14 cellular contexts compared by ENCODE assay signal in genomic region chr1:211843018-211843417, GRCh38. TPM values are rescaled to one million over a fixed set of nuclear protein-coding genes. Genes with fewer than 3 reads are reported as not detected.
DNase-seq lines count a peak whose midpoint lies in the region; ATAC-seq lines count a peak whose summit lies in the region.
"Had no signal": no experiment of that assay in that cellular context is flagged by ENCODE, and none has a peak within 500 bp of the region (broad histone marks: within the 10 kb centered on the region; RNA-seq: fewer than 3 reads in every experiment).

No MANE protein-coding gene starts in this region.

- no peaks in the 10 kb centered on the region for H3K36me3 Mint-ChIP-seq in CD4-positive, alpha-beta memory T cell
- no peaks in the 10 kb centered on the region for H3K36me3 Mint-ChIP-seq in activated naive CD8-positive, alpha-beta T cell
- no peaks in the 10 kb centered on the region for H3K36me3 Mint-ChIP-seq in memory B cell

- POLR2A ChIA-PET in CD4-positive, alpha-beta memory T cell (lab: Charles Lee; ENCODE audit: partially characterized antibody), result interaction anchor here (0.7 to 1.6 kb wide), 7 partner anchors 9 to 443 kb away, joined by 3 to 7 read pairs (median 4); partner anchors contain the start of genes DTL, INTS7 and SLC30A1

- no peak overlapping the region for H3K4me3 ChIP-seq in CD4-positive, alpha-beta memory T cell (ENCODE audit: low read length in 2 of 2)
- H3K4me3 ChIP-seq: adrenal gland had no signal

- peak overlapping the region; percentile 8 for H3K27ac ChIP-seq in CD4-positive, alpha-beta memory T cell (ENCODE audit: low read depth, low read length)
- H3K27ac ChIP-seq: adrenal gland had no signal

- peaks cover 19 to 36% (median 25%) of the 10 kb centered on the region in 4 donors for H3K4me1 Mint-ChIP-seq in CD4-positive, alpha-beta memory T cell
- H3K4me1 Mint-ChIP-seq in activated naive CD8-positive, alpha-beta T cell (ENCODE audit: low read depth), result peaks cover 23% of the 10 kb centered on the region
- peaks cover 13% of the 10 kb centered on the region for H3K4me1 Mint-ChIP-seq in memory B cell

- H3K9me3 Mint-ChIP-seq in CD4-positive, alpha-beta memory T cell, result peaks cover 0 to 7% (median 0%) of the 10 kb centered on the region in 8 donors
- no peaks in the 10 kb centered on the region for H3K9me3 Mint-ChIP-seq in activated naive CD8-positive, alpha-beta T cell (ENCODE audit: low read depth)
- no peaks in the 10 kb centered on the region for H3K9me3 Mint-ChIP-seq in memory B cell

- H3K36me3 ChIP-seq in CD4-positive, alpha-beta memory T cell (ENCODE audit: insufficient read depth, low read length), result no peaks in the 10 kb centered on the region
- H3K36me3 ChIP-seq: adrenal gland had no signal

- intact Hi-C loops in CD4-positive, alpha-beta memory T cell (cut with micrococcal nuclease), result no loop called here
- intact Hi-C loops in posterior cingulate gyrus (cut with DNase I), result no loop called here

- peaks cover 20% of the 10 kb centered on the region for H3K4me1 ChIP-seq in CD4-positive, alpha-beta memory T cell (ENCODE audit: insufficient read depth, low read length)

- CTCF ChIA-PET in CD4-positive, alpha-beta memory T cell (lab: Charles Lee; ENCODE audit: partially characterized antibody), result interaction anchor here (0.9 to 1.7 kb wide), 3 partner anchors 10 to 145 kb away, joined by 3 to 6 read pairs (median 5); no protein-coding TSS in a partner anchor

- H3K9me3 ChIP-seq in CD4-positive, alpha-beta memory T cell (ENCODE audit: control insufficient read depth in 1 of 2, low read length in 2 of 2), result no peaks in the 10 kb centered on the region
- H3K9me3 ChIP-seq: adrenal gland had no signal

- H3K4me3 Mint-ChIP-seq in CD4-positive, alpha-beta memory T cell, result peak overlapping the region in 7 of 8 donors; percentile 53 to 75 (median 71)
- H3K4me3 Mint-ChIP-seq in activated naive CD8-positive, alpha-beta T cell, result peak overlapping the region; percentile 47
- peak overlapping the region; percentile 37 for H3K4me3 Mint-ChIP-seq in memory B cell

- ATAC-seq in memory B cell (ENCODE audit: low read depth), result no peak
- no peak for ATAC-seq in GM18502 (IDR thresholded peaks at IDR 0.05; ENCODE audit: poor library complexity, unreplicated experiment)
- ATAC-seq: left colon; stimulated activated naive CD8-positive, alpha-beta T cell treated with anti-CD3 and anti-CD28 coated beads, Interleukin-15, amount 100 ng/mL, for 72 hours had no signal

- H3K27ac Mint-ChIP-seq in CD4-positive, alpha-beta memory T cell, result peak overlapping the region; percentile 36 to 94 (median 70)
- peak overlapping the region; percentile 72 for H3K27ac Mint-ChIP-seq in activated naive CD8-positive, alpha-beta T cell
- H3K27ac Mint-ChIP-seq in memory B cell, result peak overlapping the region; percentile 64

- peak in 2 of 5 donors; percentile 7 to 26 for DNase-seq in CD4-positive, alpha-beta memory T cell
- DNase-seq in H4 (ENCODE audit: low spot score) (peak; percentile 15), memory B cell (ENCODE audit: low spot score in 2 of 2) (no peak), posterior cingulate gyrus (no peak), hypothalamus (lab: John Stamatoyannopoulos, UW) (no peak)
- DNase-seq: adrenal gland; GOT3; left colon; NCI-H1930; NK-92 treated with Interleukin-12 subunit alpha and Interleukin-12 subunit beta, amount 100 ng/mL, for 24 hours; stimulated activated naive CD8-positive, alpha-beta T cell treated with anti-CD3 and anti-CD28 coated beads, Interleukin-15, amount 100 ng/mL, for 72 hours; SW 1271 had no signal

- no peaks in the 10 kb centered on the region for H3K27me3 ChIP-seq in CD4-positive, alpha-beta memory T cell (ENCODE audit: insufficient read depth, low read length)
- H3K27me3 ChIP-seq: adrenal gland had no signal

- no peaks in the 10 kb centered on the region for H3K27me3 Mint-ChIP-seq in CD4-positive, alpha-beta memory T cell
- no peaks in the 10 kb centered on the region for H3K27me3 Mint-ChIP-seq in activated naive CD8-positive, alpha-beta T cell
- H3K27me3 Mint-ChIP-seq in memory B cell, result no peaks in the 10 kb centered on the region
- H3K27me3 Mint-ChIP-seq: stimulated activated naive CD8-positive, alpha-beta T cell treated with anti-CD3 and anti-CD28 coated beads, Interleukin-15, amount 100 ng/mL, for 72 hours had no signal

RNA-seq across cellular contexts. Expression of gene LPGAT1, which starts 12.5 kb away (rescaled TPM):
- 10 to 100 TPM; 29.7 to 31.1 TPM for total RNA-seq in CD4-positive, alpha-beta memory T cell
- 10 to 100 TPM; 13.1 to 31.0 TPM for polyA plus RNA-seq in CD4-positive, alpha-beta memory T cell
- 22.0 and 27.6 TPM in 2 replicates for total RNA-seq in H4 (2014; rRNA removed; shearing (Covaris generic))
